In the genomic region with DNA sequence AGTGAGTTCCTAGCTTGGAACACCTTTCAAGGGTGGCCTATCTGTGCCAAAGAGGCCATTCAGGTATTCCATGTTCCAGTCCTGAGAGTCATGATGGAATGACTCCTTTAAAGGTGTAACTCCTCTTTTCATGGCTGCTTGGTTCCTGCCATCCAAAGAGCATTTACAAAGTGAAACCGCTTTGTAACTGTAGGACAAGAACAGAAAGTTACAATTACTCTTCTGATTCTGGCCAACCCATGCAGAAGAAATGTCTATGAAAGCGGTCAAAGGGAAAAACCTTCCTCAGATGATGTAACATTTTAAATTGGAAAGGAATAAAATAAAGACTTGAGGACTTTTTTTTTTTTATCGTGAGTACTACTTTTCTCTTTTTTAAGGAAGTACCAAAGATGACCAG, we compare ENCODE assay signal across 1 cellular context.
TF ChIP-seq lines count a peak whose summit lies in the region.

No MANE protein-coding gene starts in this region.

TF ChIP-seq in H1, 55 proteins besides CTCF, POLR2A, EP300 and RAD21 (continued from another document):
- no peak for TF ChIP-seq ATF2 (IDR thresholded peaks at IDR 0.05; ENCODE audit: low read length)
- no peak for TF ChIP-seq SP1 (IDR thresholded peaks at IDR 0.05; ENCODE audit: low read depth, low read length)
- no peak for TF ChIP-seq JUN (IDR thresholded peaks at IDR 0.05; ENCODE audit: low read depth, low read length)
- no peak for TF ChIP-seq EZH2 (IDR thresholded peaks at IDR 0.05; ENCODE audit: low read depth, low read length, severe bottlenecking)
- no peak for TF ChIP-seq ASH2L (IDR thresholded peaks at IDR 0.05; ENCODE audit: low read length)
- no peak for TF ChIP-seq CEBPB (IDR thresholded peaks at IDR 0.05; ENCODE audit: low read depth, low read length)
- TF ChIP-seq CHD7 (IDR thresholded peaks at IDR 0.05; ENCODE audit: insufficient replicate concordance, low read length), result no peak
- no peak for TF ChIP-seq KDM1A (IDR thresholded peaks at IDR 0.05; ENCODE audit: borderline replicate concordance, low read length)
- TF ChIP-seq RXRA (IDR thresholded peaks at IDR 0.05; ENCODE audit: insufficient read depth, low read depth, low read length), result no peak
- TF ChIP-seq BACH1 (IDR thresholded peaks at IDR 0.05; ENCODE audit: low read length), result no peak
- no peak for TF ChIP-seq CHD2 (IDR thresholded peaks at IDR 0.05; ENCODE audit: low read length)
- TF ChIP-seq TEAD4 (IDR thresholded peaks at IDR 0.05; ENCODE audit: low read depth, low read length), result no peak
- TF ChIP-seq RNF2 (IDR thresholded peaks at IDR 0.05; ENCODE audit: borderline replicate concordance, low read depth, low read length, missing control alignments, poor library complexity, severe bottlenecking), result no peak
- TF ChIP-seq KDM5A (IDR thresholded peaks at IDR 0.05; ENCODE audit: low read length), result no peak
